ENCODE assay signal across 7 cellular contexts in the genomic region with DNA sequence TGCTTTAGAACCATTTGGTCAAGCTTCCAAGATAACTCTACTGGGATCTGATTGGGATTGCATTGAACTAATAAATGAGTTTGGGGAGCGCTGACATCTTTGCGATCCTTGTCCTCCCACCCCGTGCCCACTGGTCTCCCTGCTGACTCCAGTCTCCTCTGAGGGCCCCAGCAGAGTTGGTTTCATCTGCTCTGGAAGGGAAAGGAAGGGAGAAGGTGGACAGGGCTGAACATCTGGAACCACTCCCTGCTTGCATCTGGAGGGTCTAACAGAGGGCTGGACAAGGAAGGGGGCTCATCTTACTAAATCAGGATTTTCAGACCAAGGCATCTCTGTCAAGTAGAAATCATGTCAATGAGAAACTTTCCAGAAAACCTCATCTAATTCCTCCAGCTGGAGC. TPM values are rescaled to one million over a fixed set of nuclear protein-coding genes. Genes with fewer than 3 reads are reported as not detected.
"Had no signal": no experiment of that assay in that cellular context is flagged by ENCODE, and none has a peak within 500 bp of the region (broad histone marks: within the 10 kb centered on the region; RNA-seq: fewer than 3 reads in every experiment).

No MANE protein-coding gene starts in this region.

- ATAC-seq: HepG2, K562 had no signal

- H3K4me3 ChIP-seq: K562 had no signal

- DNase-seq: IMR-90, KBM-7 had no signal

- H3K27ac ChIP-seq: HL-60 had no signal

RNA-seq across cellular contexts. Expression of a gene that starts 12.8 kb away (rescaled TPM):
- total RNA-seq: HepG2, HT-29, IMR-90 had no signal
- polyA plus RNA-seq: HepG2, IgD-negative memory B cell had no signal
